Comparison of ENCODE assay signal across 21 cellular contexts in genomic region chr7:98369726-98370125, GRCh38. TPM values are rescaled to one million over a fixed set of nuclear protein-coding genes. Genes with fewer than 3 reads are reported as not detected.
DNase-seq lines count a peak whose midpoint lies in the region; ATAC-seq and TF ChIP-seq lines count a peak whose summit lies in the region.
"Had no signal": no experiment of that assay in that cellular context is flagged by ENCODE, and none has a peak within 500 bp of the region (broad histone marks: within the 10 kb centered on the region; RNA-seq: fewer than 3 reads in every experiment).

No MANE protein-coding gene starts in this region.

- no peak overlapping the region for H3K4me3 Mint-ChIP-seq in endothelial cell (ENCODE audit: unreplicated experiment)
- H3K4me3 Mint-ChIP-seq: CD4-positive, alpha-beta T cell had no signal

- no peaks in the 10 kb centered on the region for H3K36me3 ChIP-seq in left ventricle myocardium inferior
- no peaks in the 10 kb centered on the region for H3K36me3 ChIP-seq in Panc1 (ENCODE audit: control insufficient read depth, insufficient read depth, low read length)
- no peaks in the 10 kb centered on the region for H3K36me3 ChIP-seq in colonic mucosa
- H3K36me3 ChIP-seq: BLaER1 had no signal

- H3K27me3 ChIP-seq in left ventricle myocardium inferior (ENCODE audit: low read depth) (no peaks in the 10 kb centered on the region), right cardiac atrium (ENCODE audit: control insufficient read depth, insufficient read depth) (no peaks in the 10 kb centered on the region), Panc1 (ENCODE audit: control insufficient read depth, insufficient read depth, low read length) (no peaks in the 10 kb centered on the region), colonic mucosa (no peaks in the 10 kb centered on the region)
- H3K27me3 ChIP-seq: BLaER1 had no signal

- peaks cover 11% of the 10 kb centered on the region for H3K36me3 Mint-ChIP-seq in endothelial cell (ENCODE audit: low read depth, unreplicated experiment)

- H3K4me3 ChIP-seq in left ventricle myocardium inferior (peak overlapping the region; percentile 24), right cardiac atrium (ENCODE audit: low read length) (no peak overlapping the region), Panc1 (ENCODE audit: low read depth in 2 of 2, low read length in 2 of 2) (no peak overlapping the region), colonic mucosa (no peak overlapping the region)
- H3K4me3 ChIP-seq: BLaER1, K562 had no signal

- in situ Hi-C loops in Panc1 (cut with HindIII; ENCODE audit: low pct_unique_long_range_greater_than_20kb, low sequenced_read_pairs): no loop called here

- no TSS peak for BruUV-seq in Panc1 (replicated peaks; lab: Mats Ljungman, UMichigan)

- no peaks in the 10 kb centered on the region for H3K9me3 Mint-ChIP-seq in endothelial cell (ENCODE audit: unreplicated experiment)
- H3K9me3 Mint-ChIP-seq: CD4-positive, alpha-beta T cell had no signal

- peak overlapping the region; percentile 93 for H3K27ac Mint-ChIP-seq in endothelial cell (ENCODE audit: unreplicated experiment)
- H3K27ac Mint-ChIP-seq: CD4-positive, alpha-beta T cell had no signal

- H3K9me3 ChIP-seq in left ventricle myocardium inferior (replicated peaks): no peaks in the 10 kb centered on the region
- no peaks in the 10 kb centered on the region for H3K9me3 ChIP-seq in right cardiac atrium (ENCODE audit: control insufficient read depth, low read length)
- H3K9me3 ChIP-seq in Panc1 (ENCODE audit: control insufficient read depth, insufficient read depth, low read depth, low read length): no peaks in the 10 kb centered on the region
- no peaks in the 10 kb centered on the region for H3K9me3 ChIP-seq in colonic mucosa
- H3K9me3 ChIP-seq: BLaER1, SK-N-SH had no signal

- no peak for DNase-seq in left ventricle myocardium inferior
- DNase-seq in right cardiac atrium: no peak
- DNase-seq in Panc1 (ENCODE audit: low read depth, low spot score): no peak
- DNase-seq in endothelial cell (ENCODE audit: low spot score): no peak
- no peak for DNase-seq in colonic mucosa
- DNase-seq in stimulated activated CD4-positive, alpha-beta T cell treated with anti-CD3 and anti-CD28 coated beads, Interleukin-2, amount 100 ng/mL, for 24 hours: no peak
- DNase-seq: CD4-positive, alpha-beta T cell; Kasumi-1; MM.1S; NCI-H1048; NCI-H1417; NCI-H1694; NCI-H2029 treated with DMSO at 0.1 percent for 48 hours; NCI-H446 treated with DMSO at 0.1 percent for 48 hours; NCI-H526; NCI-H82; SK-N-SH had no signal

- H3K27ac ChIP-seq in left ventricle myocardium inferior (replicated peaks) (peak overlapping the region; percentile 78), right cardiac atrium (ENCODE audit: low read length) (no peak overlapping the region), Panc1 (ENCODE audit: low read length) (peak overlapping the region; percentile 46; the same call in 1 of the 2 replicates), colonic mucosa (no peak overlapping the region)
- H3K27ac ChIP-seq: BLaER1 had no signal

- H3K4me1 ChIP-seq in left ventricle myocardium inferior (peaks cover 12% of the 10 kb centered on the region), right cardiac atrium (ENCODE audit: control insufficient read depth, insufficient read depth, low read length) (no peaks in the 10 kb centered on the region), Panc1 (ENCODE audit: control insufficient read depth, insufficient read depth, low read length) (peaks cover 47% of the 10 kb centered on the region), colonic mucosa (no peaks in the 10 kb centered on the region)
- H3K4me1 ChIP-seq: BLaER1 had no signal

- no peak overlapping the region for H3K9ac ChIP-seq in colonic mucosa (ENCODE audit: low read depth in 2 of 2, low read length in 2 of 2)
- H3K9ac ChIP-seq: BLaER1, SK-N-SH had no signal

- 83% methylated on average over 7 of the region's 7 CpGs for WGBS in right cardiac atrium

- intact Hi-C loops in left ventricle myocardium inferior (cut with micrococcal nuclease): no loop called here
- intact Hi-C loops in right cardiac atrium (cut with DNase I): no loop called here
- intact Hi-C loops in Panc1 (cut with micrococcal nuclease; ENCODE audit: unreplicated experiment): no loop called here
- intact Hi-C loops in colonic mucosa (cut with DNase I): no loop called here

- POLR2A ChIA-PET in Panc1 (lab: Charles Lee): no interaction called here

- ATAC-seq in right cardiac atrium (no peak), Panc1 (no peak), HG02571 (IDR thresholded peaks at IDR 0.05; ENCODE audit: unreplicated experiment) (no peak), HG02970 (IDR thresholded peaks at IDR 0.05; ENCODE audit: low FRiP score, unreplicated experiment) (no peak)
- ATAC-seq: K562 had no signal

- TF ChIP-seq CTCF in left ventricle myocardium inferior (IDR thresholded peaks at IDR 0.05; ENCODE audit: borderline replicate concordance) (no peak), Panc1 (IDR thresholded peaks at IDR 0.05) (no peak), endothelial cell (IDR thresholded peaks at IDR 0.05; ENCODE audit: unreplicated experiment) (no peak), colonic mucosa (IDR thresholded peaks at IDR 0.05) (no peak)

- H3K27me3 Mint-ChIP-seq in endothelial cell (ENCODE audit: unreplicated experiment): no peaks in the 10 kb centered on the region

- peaks cover 32% of the 10 kb centered on the region for H3K4me1 Mint-ChIP-seq in endothelial cell (ENCODE audit: unreplicated experiment)

- CTCF ChIA-PET in Panc1 (lab: Charles Lee): no interaction called here

RNA-seq across cellular contexts. Expression of gene BAIAP2L1, which starts 31.2 kb away (rescaled TPM):
- total RNA-seq in left ventricle myocardium inferior: 2.1 TPM
- total RNA-seq in right cardiac atrium: 1 to 10 TPM in 3 of 4 donors, under 1 TPM in 1; 0.71 to 2.0 (median 1.2) TPM
- 2.1 TPM for polyA plus RNA-seq in right cardiac atrium
- 120 TPM for total RNA-seq in Panc1 (2021; ENCODE audit: unreplicated experiment)
- polyA plus RNA-seq in Panc1 (2012; ENCODE audit: insufficient read length): 108 TPM
- 20.6 TPM for total RNA-seq in endothelial cell (ENCODE audit: unreplicated experiment)
- 10 to 100 TPM; 63.9 to 66.2 TPM for total RNA-seq in colonic mucosa

Comparison
In these comparisons a context has a peak if more than half of its experiments do, and no peak if none do; other contexts are left out.
1. H3K27ac ChIP-seq: peak in left ventricle myocardium inferior (single experiment) and Panc1 (single experiment); none in right cardiac atrium (single experiment) and colonic mucosa (single experiment).